Comparison of ENCODE assay signal across 8 cellular contexts in the genomic region with DNA sequence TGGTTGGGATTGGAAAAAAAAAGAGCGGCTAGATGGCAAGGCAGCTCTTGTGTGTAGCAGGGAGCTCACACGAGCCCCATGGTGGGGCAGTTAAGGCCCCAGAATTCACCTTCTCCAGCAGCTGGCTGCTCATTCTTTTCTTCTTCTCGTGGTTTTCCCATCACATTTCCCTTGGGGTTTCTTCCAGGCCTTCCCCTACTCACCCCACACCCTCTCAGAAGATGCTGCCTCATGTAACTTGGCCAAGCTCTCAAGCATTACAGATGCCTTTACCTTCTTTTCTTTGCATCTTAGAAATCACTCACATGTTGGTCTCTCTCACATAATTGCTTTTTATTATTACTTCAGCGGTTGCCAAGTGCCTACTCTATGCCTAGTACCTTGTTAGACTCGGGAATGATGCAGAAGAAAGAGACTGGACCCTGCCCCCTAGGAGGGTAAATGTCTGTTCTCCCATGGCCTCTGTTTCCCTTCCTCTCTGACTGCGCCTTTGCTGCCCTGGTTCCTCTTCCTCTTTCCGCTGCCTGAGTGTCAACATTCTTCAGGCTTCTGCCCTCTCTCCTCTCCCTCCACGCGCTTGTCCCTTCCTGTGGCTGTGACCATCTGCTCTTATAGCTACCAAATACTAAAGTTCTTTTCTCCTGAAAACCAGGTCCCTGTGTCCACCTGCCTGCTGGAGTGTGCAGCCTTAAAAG. TPM values are rescaled to one million over a fixed set of nuclear protein-coding genes. Genes with fewer than 3 reads are reported as not detected.
A peak's percentile ranks its signal among the peaks of the same experiment; 100 is the strongest.
DNase-seq lines count a peak whose midpoint lies in the region; ATAC-seq and TF ChIP-seq lines count a peak whose summit lies in the region.

No MANE protein-coding gene starts in this region.

- H4K8ac ChIP-seq in mesendoderm (ENCODE audit: low read depth, low read length) = no peak overlapping the region

- H2AK5ac ChIP-seq in mesendoderm (ENCODE audit: low read length) = no peak overlapping the region

- no peaks in the 10 kb centered on the region for H3K27me3 Mint-ChIP-seq in activated T-cell treated with anti-CD3 and anti-CD28 coated beads, Interleukin-2, amount 50 U/mL, for 24 hours
- no peaks in the 10 kb centered on the region for H3K27me3 Mint-ChIP-seq in activated B cell treated with CpG ODN at 0.5 μM for 24 hours

- no peak overlapping the region for H4K5ac ChIP-seq in mesendoderm (ENCODE audit: low read length)

- ATAC-seq in activated B cell treated with CpG ODN at 0.5 μM for 24 hours (ENCODE audit: low read depth) (peak; percentile 57), right cardiac atrium (peak; percentile 10 to 40), GM19467 (IDR thresholded peaks at IDR 0.05; ENCODE audit: unreplicated experiment) (no peak), GM21515 (IDR thresholded peaks at IDR 0.05; ENCODE audit: unreplicated experiment) (no peak)

- H3K4me1 Mint-ChIP-seq in activated T-cell treated with anti-CD3 and anti-CD28 coated beads, Interleukin-2, amount 50 U/mL, for 24 hours (ENCODE audit: low read depth) = peaks cover 60% of the 10 kb centered on the region
- H3K4me1 Mint-ChIP-seq in activated B cell treated with CpG ODN at 0.5 μM for 24 hours = peaks cover 59% of the 10 kb centered on the region

- H3K4ac ChIP-seq in mesendoderm (ENCODE audit: low read depth, low read length) = no peak overlapping the region

- H3K4me3 Mint-ChIP-seq in activated T-cell treated with anti-CD3 and anti-CD28 coated beads, Interleukin-2, amount 50 U/mL, for 24 hours = no peak overlapping the region
- peak overlapping the region; percentile 74 for H3K4me3 Mint-ChIP-seq in activated B cell treated with CpG ODN at 0.5 μM for 24 hours

- H3K9ac ChIP-seq in mesendoderm (ENCODE audit: low read length) = no peak overlapping the region

- H3K23ac ChIP-seq in mesendoderm (ENCODE audit: low read length) = no peak overlapping the region

- TF ChIP-seq CTCF in activated B cell treated with CpG ODN at 0.5 μM for 24 hours (IDR thresholded peaks at IDR 0.05) (no peak), tibial artery (IDR thresholded peaks at IDR 0.05) (no peak)

- peaks cover 4% of the 10 kb centered on the region for H3K9me3 Mint-ChIP-seq in activated T-cell treated with anti-CD3 and anti-CD28 coated beads, Interleukin-2, amount 50 U/mL, for 24 hours
- H3K9me3 Mint-ChIP-seq in activated B cell treated with CpG ODN at 0.5 μM for 24 hours = no peaks in the 10 kb centered on the region

- H3K27me3 ChIP-seq in right cardiac atrium (ENCODE audit: control insufficient read depth, insufficient read depth) = no peaks in the 10 kb centered on the region
- H3K27me3 ChIP-seq in tibial artery = no peaks in the 10 kb centered on the region
- H3K27me3 ChIP-seq in mesendoderm (ENCODE audit: insufficient read depth, low read length, poor library complexity) = no peaks in the 10 kb centered on the region

- POLR2A ChIA-PET in activated B cell treated with CpG ODN at 0.5 μM for 24 hours (lab: Charles Lee) = no interaction called here

- peaks cover 24% of the 10 kb centered on the region for H3K36me3 Mint-ChIP-seq in activated T-cell treated with anti-CD3 and anti-CD28 coated beads, Interleukin-2, amount 50 U/mL, for 24 hours (ENCODE audit: low read depth)
- peaks cover 17% of the 10 kb centered on the region for H3K36me3 Mint-ChIP-seq in activated B cell treated with CpG ODN at 0.5 μM for 24 hours (ENCODE audit: low read depth)

- intact Hi-C loops in activated B cell treated with CpG ODN at 0.5 μM for 24 hours (cut with micrococcal nuclease) = loop anchor here (1.0 kb wide), 1 partner anchor 23 kb away; no protein-coding TSS in a partner anchor
- intact Hi-C loops in right cardiac atrium (cut with DNase I) = no loop called here
- intact Hi-C loops in tibial artery (cut with DNase I; ENCODE audit: low total_unique reads) = no loop called here

- 75% methylated on average over 9 of the region's 9 CpGs for WGBS in right cardiac atrium
- WGBS in mesendoderm (ENCODE audit: extremely low coverage, insufficient coverage, low lambda C conversion rate) = no CpG with 5 or more reads among the region's 9 CpGs

- H3K27ac ChIP-seq in right cardiac atrium (ENCODE audit: low read length) = peak overlapping the region; percentile 39
- peak overlapping the region; percentile 19 to 37 for H3K27ac ChIP-seq in tibial artery
- H3K27ac ChIP-seq in mesendoderm (ENCODE audit: low read depth, low read length) = no peak overlapping the region

- no peaks in the 10 kb centered on the region for H3K36me3 ChIP-seq in tibial artery
- H3K36me3 ChIP-seq in mesendoderm (ENCODE audit: control insufficient read depth, insufficient read depth, low read length) = no peaks in the 10 kb centered on the region

- no peak for DNase-seq in activated T-cell treated with anti-CD3 and anti-CD28 coated beads, Interleukin-2, amount 50 U/mL, for 24 hours
- DNase-seq in activated T-cell treated with anti-CD3 and anti-CD28 coated beads for 4 hours (no peak), activated B cell treated with CpG ODN at 0.5 μM for 24 hours (no peak), right cardiac atrium (peak in 1 of 3 donors; percentile 58), tibial artery (peak; percentile 53 to 69), mesendoderm (no peak)

- H3K18ac ChIP-seq in mesendoderm (ENCODE audit: low read length) = no peak overlapping the region

- peaks cover 3% of the 10 kb centered on the region for H3K79me1 ChIP-seq in mesendoderm (ENCODE audit: low read length)

- H3K27ac Mint-ChIP-seq in activated T-cell treated with anti-CD3 and anti-CD28 coated beads, Interleukin-2, amount 50 U/mL, for 24 hours = peak overlapping the region; percentile 92
- H3K27ac Mint-ChIP-seq in activated B cell treated with CpG ODN at 0.5 μM for 24 hours = peak overlapping the region; percentile 73

- no peaks in the 10 kb centered on the region for H3K79me2 ChIP-seq in mesendoderm (ENCODE audit: control insufficient read depth, insufficient read depth, low read length)

- H3K4me1 ChIP-seq in right cardiac atrium (ENCODE audit: control insufficient read depth, insufficient read depth, low read length) (peaks cover 19% of the 10 kb centered on the region), tibial artery (peaks cover 0 to 28% (median 12%) of the 10 kb centered on the region in 4 donors), mesendoderm (ENCODE audit: control insufficient read depth, low read depth, low read length) (no peaks in the 10 kb centered on the region)

- H3K56ac ChIP-seq in mesendoderm (ENCODE audit: low read length) = no peak overlapping the region

- H3K4me2 ChIP-seq in mesendoderm (ENCODE audit: low read length) = no peak overlapping the region

- H3K4me3 ChIP-seq in right cardiac atrium (ENCODE audit: low read length) (no peak overlapping the region), tibial artery (no peak overlapping the region), mesendoderm (ENCODE audit: low read length) (no peak overlapping the region)

- H2BK15ac ChIP-seq in mesendoderm (replicated peaks; ENCODE audit: low read depth) = no peak overlapping the region

- H2BK5ac ChIP-seq in mesendoderm (ENCODE audit: low read length) = no peak overlapping the region

- H2BK120ac ChIP-seq in mesendoderm (ENCODE audit: low read depth, low read length) = no peak overlapping the region

- CTCF ChIA-PET in activated B cell treated with CpG ODN at 0.5 μM for 24 hours (lab: Charles Lee) = interaction anchor here (1.1 to 1.3 kb wide), 2 partner anchors 77 to 78 kb away, joined by 3 to 6 read pairs; no protein-coding TSS in a partner anchor

- H3K9me3 ChIP-seq in right cardiac atrium (ENCODE audit: control insufficient read depth, low read length) (no peaks in the 10 kb centered on the region), tibial artery (no peaks in the 10 kb centered on the region)

RNA-seq across cellular contexts. Expression of gene PPARD, which starts 28.6 kb away (rescaled TPM):
- 20.2 and 21.4 TPM in 2 replicates for total RNA-seq in activated B cell treated with CpG ODN at 0.5 μM for 24 hours
- total RNA-seq in right cardiac atrium = 10 to 100 TPM; 20.5 to 22.6 (median 21.3) TPM
- polyA plus RNA-seq in right cardiac atrium = 21.2 TPM
- 10.2 TPM for polyA plus RNA-seq in mesendoderm (2013, experiment 1 of 2)
- polyA plus RNA-seq in mesendoderm (2013, experiment 2 of 2) = 10.4 TPM

Comparison
In these comparisons a context has a peak if more than half of its experiments do, and no peak if none do; other contexts are left out.
1. DNase-seq: peak in tibial artery (2 of 2); none in activated T-cell treated with anti-CD3 and anti-CD28 coated beads, Interleukin-2, amount 50 U/mL, for 24 hours (single experiment), activated T-cell treated with anti-CD3 and anti-CD28 coated beads for 4 hours (single experiment), activated B cell treated with CpG ODN at 0.5 μM for 24 hours (single experiment) and mesendoderm (single experiment).
2. ATAC-seq: peak in activated B cell treated with CpG ODN at 0.5 μM for 24 hours (single experiment) and right cardiac atrium (2 of 2); none in GM19467 (single experiment) and GM21515 (single experiment).